In genomic region chr12:22083167-22083566, GRCh38 we compare ENCODE assay signal across 7 cellular contexts. TPM values are rescaled to one million over a fixed set of nuclear protein-coding genes. Genes with fewer than 3 reads are reported as not detected.
DNase-seq lines count a peak whose midpoint lies in the region; ATAC-seq and TF ChIP-seq lines count a peak whose summit lies in the region.

No MANE protein-coding gene starts in this region.

- H3K9me3 Mint-ChIP-seq in activated CD4-positive, alpha-beta T cell treated with anti-CD3 and anti-CD28 coated beads, Interleukin-2, amount 10 ng/mL, durations not matched to agents 7 days and 5 days: no peaks in the 10 kb centered on the region

- H3K27me3 Mint-ChIP-seq in activated CD4-positive, alpha-beta T cell treated with anti-CD3 and anti-CD28 coated beads, Interleukin-2, amount 10 ng/mL, durations not matched to agents 7 days and 5 days: peaks cover 2% of the 10 kb centered on the region

- no peak overlapping the region for H3K27ac ChIP-seq in KMS-11
- H3K27ac ChIP-seq in heart left ventricle: no peak overlapping the region
- no peak overlapping the region for H3K27ac ChIP-seq in thyroid gland

- no peaks in the 10 kb centered on the region for H3K79me2 ChIP-seq in KMS-11 (ENCODE audit: insufficient read depth, low read depth)

- ATAC-seq in heart left ventricle: no peak

- H3K36me3 Mint-ChIP-seq in activated CD4-positive, alpha-beta T cell treated with anti-CD3 and anti-CD28 coated beads, Interleukin-2, amount 10 ng/mL, durations not matched to agents 7 days and 5 days (ENCODE audit: low read depth): no peaks in the 10 kb centered on the region

- POLR2A ChIA-PET in activated CD4-positive, alpha-beta T cell treated with anti-CD3 and anti-CD28 coated beads, Interleukin-2, amount 10 ng/mL, durations not matched to agents 7 days and 5 days (lab: Charles Lee): no interaction called here

- H3K27me3 ChIP-seq in KMS-11 (ENCODE audit: insufficient read depth, low read depth) (no peaks in the 10 kb centered on the region), heart left ventricle (no peaks in the 10 kb centered on the region), thyroid gland (no peaks in the 10 kb centered on the region)

- H3K36me3 ChIP-seq in KMS-11 (ENCODE audit: insufficient read depth): no peaks in the 10 kb centered on the region
- H3K36me3 ChIP-seq in heart left ventricle: no peaks in the 10 kb centered on the region
- no peaks in the 10 kb centered on the region for H3K36me3 ChIP-seq in thyroid gland

- TF ChIP-seq CTCF in KMS-11 (conservative IDR thresholded peaks at IDR 0.05; ENCODE audit: low read depth, low read length): peak; percentile 58; the same call in 1 of the 2 replicates
- TF ChIP-seq CTCF in heart left ventricle (IDR thresholded peaks at IDR 0.05): peak; percentile 27 to 68 (median 55)
- TF ChIP-seq CTCF in thyroid gland (IDR thresholded peaks at IDR 0.05): peak in 5 of 6 experiments; percentile 14 to 78 (median 51)

- no peak overlapping the region for H3K4me3 ChIP-seq in KMS-11 (IDR thresholded peaks at IDR 0.05; ENCODE audit: insufficient read depth, low read depth, low read length)
- H3K4me3 ChIP-seq in heart left ventricle: no peak overlapping the region
- H3K4me3 ChIP-seq in thyroid gland (replicated peaks in 1 of 3): no peak overlapping the region

- intact Hi-C loops in heart left ventricle (cut with DNase I) (loop anchor here (1.0 to 10.0 kb wide), 7 partner anchors 252 to 379 kb away; partner anchors contain the start of gene ST8SIA1 (in 2 of the 10)), thyroid gland (cut with DNase I) (loop anchor here (5.0 kb wide), 1 partner anchor 254 kb away; no protein-coding TSS in a partner anchor)

- H3K4me1 Mint-ChIP-seq in activated CD4-positive, alpha-beta T cell treated with anti-CD3 and anti-CD28 coated beads, Interleukin-2, amount 10 ng/mL, durations not matched to agents 7 days and 5 days: no peaks in the 10 kb centered on the region

- TF ChIP-seq POLR2A in heart left ventricle (IDR thresholded peaks at IDR 0.05) (no peak), thyroid gland (IDR thresholded peaks at IDR 0.05) (no peak)

- H3K9me3 ChIP-seq in heart left ventricle: no peaks in the 10 kb centered on the region
- no peaks in the 10 kb centered on the region for H3K9me3 ChIP-seq in thyroid gland

- CTCF ChIA-PET in activated CD4-positive, alpha-beta T cell treated with anti-CD3 and anti-CD28 coated beads, Interleukin-2, amount 10 ng/mL, durations not matched to agents 7 days and 5 days (lab: Charles Lee): interaction anchor here (1.4 kb wide), 1 partner anchor 363 kb away, joined by 3 read pairs; no protein-coding TSS in a partner anchor

- no peaks in the 10 kb centered on the region for H3K4me1 ChIP-seq in KMS-11 (ENCODE audit: low read depth, poor library complexity, severe bottlenecking)
- no peaks in the 10 kb centered on the region for H3K4me1 ChIP-seq in heart left ventricle
- H3K4me1 ChIP-seq in thyroid gland: no peaks in the 10 kb centered on the region

- no peaks in the 10 kb centered on the region for H4K20me1 ChIP-seq in KMS-11 (ENCODE audit: insufficient read depth)

- DNase-seq in EH (ENCODE audit: low read depth) (peak; percentile 50), heart left ventricle (no peak), thyroid gland (no peak), SKM-1 (lab: John Stamatoyannopoulos, UW; ENCODE audit: unreplicated experiment) (no peak), H4 (ENCODE audit: low spot score) (no peak)
- DNase-seq in activated CD4-positive, alpha-beta T cell treated with anti-CD3 and anti-CD28 coated beads, Interleukin-2, amount 10 ng/mL, durations not matched to agents 7 days and 5 days: peak; percentile 37

- H3K27ac Mint-ChIP-seq in activated CD4-positive, alpha-beta T cell treated with anti-CD3 and anti-CD28 coated beads, Interleukin-2, amount 10 ng/mL, durations not matched to agents 7 days and 5 days: no peak overlapping the region

- no peak overlapping the region for H3K4me3 Mint-ChIP-seq in activated CD4-positive, alpha-beta T cell treated with anti-CD3 and anti-CD28 coated beads, Interleukin-2, amount 10 ng/mL, durations not matched to agents 7 days and 5 days

- H3K4me2 ChIP-seq in KMS-11: no peak overlapping the region

- no peak overlapping the region for H2AFZ ChIP-seq in KMS-11 (ENCODE audit: low read depth)

- no peak overlapping the region for H3K9ac ChIP-seq in KMS-11

RNA-seq across cellular contexts. Expression of gene CMAS, which starts 37.1 kb away (rescaled TPM):
- total RNA-seq in activated CD4-positive, alpha-beta T cell treated with anti-CD3 and anti-CD28 coated beads, Interleukin-2, amount 10 ng/mL, durations not matched to agents 7 days and 5 days: 10 to 100 TPM; 32.2 to 36.0 TPM
- total RNA-seq in heart left ventricle (10 to 100 TPM; 21.5 to 45.3 (median 34.6) TPM), thyroid gland (10 to 100 TPM; 24.1 to 32.7 (median 26.3) TPM)
- 10 to 100 TPM; 24.3 to 55.8 TPM for polyA plus RNA-seq in heart left ventricle
- total RNA-seq in H4 (2014; rRNA removed; shearing (Covaris generic)): 28.6 and 37.3 TPM in 2 replicates

Comparison
In these comparisons a context has a peak if more than half of its experiments do, and no peak if none do; other contexts are left out.
1. DNase-seq: peak in EH (single experiment) and activated CD4-positive, alpha-beta T cell treated with anti-CD3 and anti-CD28 coated beads, Interleukin-2, amount 10 ng/mL, durations not matched to agents 7 days and 5 days (single experiment); none in heart left ventricle (0 of 5), thyroid gland (0 of 2), SKM-1 (single experiment) and H4 (single experiment).
2. Peak in every context shown above with its lines, with median percentiles within 50 percentile points of each other: CTCF ChIP-seq.